Comparison of ENCODE assay signal across 1 cellular context in genomic region chr16:31055613-31056012, GRCh38.
TF ChIP-seq lines count a peak whose summit lies in the region.

No MANE protein-coding gene starts in this region.

TF ChIP-seq in HepG2, 621 proteins besides CTCF, POLR2A, EP300 and RAD21:
- TF ChIP-seq ATF7-NPFF (CRISPR knock-in tag; IDR thresholded peaks at IDR 0.05; ENCODE audit: low read depth) (no peak), ZNF746 (CRISPR knock-in tag; IDR thresholded peaks at IDR 0.05) (no peak), ZNF569 (CRISPR knock-in tag; IDR thresholded peaks at IDR 0.05; ENCODE audit: borderline replicate concordance) (no peak), ZNF770 (CRISPR knock-in tag; IDR thresholded peaks at IDR 0.05) (no peak), ZMYM4 (CRISPR knock-in tag; IDR thresholded peaks at IDR 0.05) (no peak)
